In the genomic region with DNA sequence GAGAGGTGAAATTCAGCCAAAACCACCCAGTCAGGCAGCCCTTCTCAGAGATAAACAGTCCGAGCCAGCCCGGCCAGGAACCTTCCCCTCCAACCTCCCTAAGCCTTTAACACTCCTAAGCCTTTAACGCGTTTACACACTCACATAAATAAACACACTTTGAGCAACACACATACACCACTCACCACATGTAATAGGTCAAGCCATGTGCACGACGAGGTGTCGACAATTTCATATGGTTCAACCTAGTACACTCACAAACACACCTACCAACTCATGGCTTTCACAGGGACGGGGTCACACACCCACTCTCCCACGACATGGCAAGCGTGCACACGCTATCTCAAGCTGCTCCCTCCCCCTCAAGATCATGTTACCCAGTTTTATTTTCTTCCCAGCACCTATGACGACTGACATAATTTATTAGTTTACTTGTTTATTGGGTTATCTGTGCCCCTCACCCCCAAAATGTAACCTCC, we compare ENCODE assay signal across 1 cellular context.
TF ChIP-seq lines count a peak whose summit lies in the region.

No MANE protein-coding gene starts in this region.

TF ChIP-seq in IMR-90, 13 proteins besides CTCF, POLR2A, EP300 and RAD21 (continued from another document):
- TF ChIP-seq, protein P1, sequence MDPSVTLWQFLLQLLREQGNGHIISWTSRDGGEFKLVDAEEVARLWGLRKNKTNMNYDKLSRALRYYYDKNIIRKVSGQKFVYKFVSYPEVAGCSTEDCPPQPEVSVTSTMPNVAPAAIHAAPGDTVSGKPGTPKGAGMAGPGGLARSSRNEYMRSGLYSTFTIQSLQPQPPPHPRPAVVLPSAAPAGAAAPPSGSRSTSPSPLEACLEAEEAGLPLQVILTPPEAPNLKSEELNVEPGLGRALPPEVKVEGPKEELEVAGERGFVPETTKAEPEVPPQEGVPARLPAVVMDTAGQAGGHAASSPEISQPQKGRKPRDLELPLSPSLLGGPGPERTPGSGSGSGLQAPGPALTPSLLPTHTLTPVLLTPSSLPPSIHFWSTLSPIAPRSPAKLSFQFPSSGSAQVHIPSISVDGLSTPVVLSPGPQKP (IDR thresholded peaks at IDR 0.05; ENCODE audit: borderline replicate concordance, low read depth, low read length), result no peak
- TF ChIP-seq MXI1 (IDR thresholded peaks at IDR 0.05; ENCODE audit: borderline replicate concordance, low read depth, low read length), result no peak
TF ChIP-seq in IMR-90: peak in this region for 0.
